Comparison of ENCODE assay signal across 1 cellular context in genomic region chr10:98136775-98137174, GRCh38.
A peak's percentile ranks its signal among the peaks of the same experiment; 100 is the strongest.
TF ChIP-seq lines count a peak whose summit lies in the region.

No MANE protein-coding gene starts in this region.

TF ChIP-seq in HepG2, 621 proteins besides CTCF, POLR2A, EP300 and RAD21:
- TF ChIP-seq ZBTB38 (CRISPR knock-in tag; IDR thresholded peaks at IDR 0.05), result peak; percentile 31; the same call in 1 of the 2 replicates
